8 cellular contexts compared by ENCODE assay signal in the genomic region with DNA sequence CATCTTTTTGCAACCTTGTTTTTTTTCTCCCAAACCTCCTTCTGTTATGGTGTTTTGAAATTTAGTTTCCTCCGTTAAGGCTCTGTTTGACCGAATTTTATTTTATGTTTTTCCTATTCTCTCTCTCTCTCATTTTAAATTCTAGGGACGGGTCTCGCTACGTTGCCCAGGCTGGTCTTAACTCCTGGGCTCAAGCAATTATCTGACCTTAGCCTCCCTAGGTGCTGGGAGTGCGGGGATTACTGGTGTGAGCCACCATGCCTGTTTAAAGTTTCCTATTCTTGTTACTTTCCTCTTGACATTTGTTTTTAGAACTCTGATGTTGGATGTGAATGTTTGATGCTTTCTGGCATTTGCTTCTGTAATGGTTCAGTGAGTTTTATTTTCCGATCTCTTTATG. TPM values are rescaled to one million over a fixed set of nuclear protein-coding genes. Genes with fewer than 3 reads are reported as not detected.
DNase-seq lines count a peak whose midpoint lies in the region; ATAC-seq and TF ChIP-seq lines count a peak whose summit lies in the region.

No MANE protein-coding gene starts in this region.

- no peak for ATAC-seq in naive thymus-derived CD8-positive, alpha-beta T cell
- ATAC-seq in GM21360 (IDR thresholded peaks at IDR 0.05; ENCODE audit: unreplicated experiment), result no peak

- no peaks in the 10 kb centered on the region for H3K36me3 ChIP-seq in KMS-11 (ENCODE audit: insufficient read depth)

- H3K9me3 Mint-ChIP-seq in naive thymus-derived CD8-positive, alpha-beta T cell, result no peaks in the 10 kb centered on the region

- H3K36me3 Mint-ChIP-seq in naive thymus-derived CD8-positive, alpha-beta T cell, result peaks cover 0 to 22% (median 13%) of the 10 kb centered on the region in 3 donors

- no peak overlapping the region for H3K27ac ChIP-seq in KMS-11
- H3K27ac ChIP-seq in cingulate gyrus (ENCODE audit: low read depth, low read length), result peak overlapping the region; percentile 65

- H3K4me2 ChIP-seq in KMS-11, result peak overlapping the region; percentile 76

- no peaks in the 10 kb centered on the region for H4K20me1 ChIP-seq in KMS-11 (ENCODE audit: insufficient read depth)

- peaks cover 18 to 40% (median 35%) of the 10 kb centered on the region in 4 donors for H3K4me1 Mint-ChIP-seq in naive thymus-derived CD8-positive, alpha-beta T cell

- H3K4me3 ChIP-seq in AG09309 (ENCODE audit: control insufficient read depth, low read depth, low read length) (peak overlapping the region; percentile 88), KMS-11 (IDR thresholded peaks at IDR 0.05; ENCODE audit: insufficient read depth, low read depth, low read length) (no peak overlapping the region)

- in situ Hi-C loops in GM13977 (cut with MboI; ENCODE audit: low pct_unique_long_range_greater_than_20kb, low sequenced_read_pairs, unreplicated experiment), result no loop called here

- H3K27me3 Mint-ChIP-seq in naive thymus-derived CD8-positive, alpha-beta T cell, result peaks cover 0 to 16% (median 0%) of the 10 kb centered on the region in 5 donors

- peak overlapping the region; percentile 77 to 97 (median 94) for H3K4me3 Mint-ChIP-seq in naive thymus-derived CD8-positive, alpha-beta T cell

- peaks cover 8% of the 10 kb centered on the region; the same call in 1 of the 2 replicates for H3K79me2 ChIP-seq in KMS-11 (ENCODE audit: insufficient read depth, low read depth)

- H3K27ac Mint-ChIP-seq in naive thymus-derived CD8-positive, alpha-beta T cell, result peak overlapping the region; percentile 63 to 93 (median 88)

- TF ChIP-seq CTCF in AG09309 (IDR thresholded peaks at IDR 0.05; ENCODE audit: control insufficient read depth, insufficient read depth, low read depth, low read length, missing control alignments) (no peak), KMS-11 (conservative IDR thresholded peaks at IDR 0.05; ENCODE audit: low read depth, low read length) (no peak), GM13977 (IDR thresholded peaks at IDR 0.05; ENCODE audit: extremely low read depth, insufficient read depth, missing control alignments) (no peak)

- H3K27me3 ChIP-seq in KMS-11 (ENCODE audit: insufficient read depth, low read depth), result no peaks in the 10 kb centered on the region

- H3K9ac ChIP-seq in KMS-11, result peak overlapping the region; percentile 65; the same call in 1 of the 2 replicates

- POLR2A ChIA-PET in naive thymus-derived CD8-positive, alpha-beta T cell (lab: Charles Lee), result no interaction called here

- DNase-seq in AG09309 (ENCODE audit: low read depth) (no peak), globus pallidus (ENCODE audit: low spot score) (no peak), GM13977 (ENCODE audit: low spot score) (no peak)
- DNase-seq in naive thymus-derived CD8-positive, alpha-beta T cell, result no peak
- no peak for DNase-seq in stimulated activated CD4-positive, alpha-beta T cell treated with anti-CD3 and anti-CD28 coated beads, Interleukin-4, amount 100 ng/mL, for 24 hours

- peak overlapping the region; percentile 69; the same call in 1 of the 2 replicates for H2AFZ ChIP-seq in KMS-11 (ENCODE audit: low read depth)

- peaks cover 11% of the 10 kb centered on the region for H3K4me1 ChIP-seq in KMS-11 (ENCODE audit: low read depth, poor library complexity, severe bottlenecking)

RNA-seq across cellular contexts. Expression of a gene that starts 1.0 kb away (rescaled TPM):
- 10 to 100 TPM; 58.3 to 60.5 TPM for total RNA-seq in naive thymus-derived CD8-positive, alpha-beta T cell
- 10 to 100 TPM; 36.4 to 54.5 (median 49.9) TPM for polyA plus RNA-seq in naive thymus-derived CD8-positive, alpha-beta T cell

RNA-seq across cellular contexts. Expression of a gene that starts 9.0 kb away (rescaled TPM):
- not detected for total RNA-seq in naive thymus-derived CD8-positive, alpha-beta T cell
- not detected for polyA plus RNA-seq in naive thymus-derived CD8-positive, alpha-beta T cell
